ENCODE assay signal across 23 cellular contexts in genomic region chr9:123263227-123263626, GRCh38.
"Had no signal": no experiment of that assay in that cellular context is flagged by ENCODE, and none has a peak within 500 bp of the region (broad histone marks: within the 10 kb centered on the region; RNA-seq: fewer than 3 reads in every experiment).

No MANE protein-coding gene starts in this region.

- H3K27me3 ChIP-seq: esophagus squamous epithelium, gastrocnemius medialis, ovary, tibial artery had no signal

- H3K9me3 ChIP-seq: esophagus squamous epithelium, gastrocnemius medialis, left ventricle myocardium inferior, neutrophil, ovary, tibial artery had no signal

- DNase-seq: activated CD4-positive, alpha-beta T cell treated with anti-CD3 and anti-CD28 coated beads for 36 hours; activated CD4-positive, alpha-beta T cell treated with anti-CD3 and anti-CD28 coated beads, Interleukin-2, amount 50 U/mL, for 4 hours; activated naive CD4-positive, alpha-beta T cell treated with anti-CD3 and anti-CD28 coated beads for 36 hours; activated T-cell treated with anti-CD3 and anti-CD28 coated beads, Interleukin-2, amount 50 U/mL, for 48 hours; amygdala; endodermal cell; esophagus squamous epithelium; gastrocnemius medialis; hippocampal formation; left ventricle myocardium inferior; natural killer cell; ovary; right cardiac atrium; stimulated activated CD4-positive, alpha-beta T cell treated with anti-CD3 and anti-CD28 coated beads, Interleukin-12 subunit alpha, Interleukin-12 subunit beta, amount 100 ng/mL, for 4 hours; stimulated activated CD4-positive, alpha-beta T cell treated with anti-CD3 and anti-CD28 coated beads, Interleukin-4, amount 100 ng/mL, for 4 hours; substantia nigra; tibial artery had no signal

- H3K27ac ChIP-seq: coronary artery, esophagus squamous epithelium, gastrocnemius medialis, left ventricle myocardium inferior, neutrophil, ovary, tibial artery had no signal

- H3K27ac Mint-ChIP-seq: activated CD4-positive, alpha-beta T cell treated with anti-CD3 and anti-CD28 coated beads for 36 hours; activated naive CD4-positive, alpha-beta T cell treated with anti-CD3 and anti-CD28 coated beads for 36 hours; endodermal cell; mesothelial cell of epicardium; natural killer cell; stimulated activated naive CD8-positive, alpha-beta T cell treated with anti-CD3 and anti-CD28 coated beads, Interleukin-15, Interleukin-2, amounts not matched to agents 100 ng/mL and 50 ng/mL, for 24 hours had no signal

- H3K9me3 Mint-ChIP-seq: activated naive CD4-positive, alpha-beta T cell treated with anti-CD3 and anti-CD28 coated beads for 36 hours; endodermal cell; mesothelial cell of epicardium; natural killer cell; stimulated activated naive CD8-positive, alpha-beta T cell treated with anti-CD3 and anti-CD28 coated beads, Interleukin-15, Interleukin-2, amounts not matched to agents 100 ng/mL and 50 ng/mL, for 24 hours had no signal

- H3K4me1 ChIP-seq: gastrocnemius medialis had no signal

- FAIRE-seq: bronchial epithelial cell, TTC549 had no signal

- H3K36me3 ChIP-seq: esophagus squamous epithelium, gastrocnemius medialis, left ventricle myocardium inferior, neutrophil, ovary, tibial artery had no signal

- H3K4me3 Mint-ChIP-seq: activated CD4-positive, alpha-beta T cell treated with anti-CD3 and anti-CD28 coated beads for 36 hours; activated naive CD4-positive, alpha-beta T cell treated with anti-CD3 and anti-CD28 coated beads for 36 hours; endodermal cell; mesothelial cell of epicardium; natural killer cell; stimulated activated naive CD8-positive, alpha-beta T cell treated with anti-CD3 and anti-CD28 coated beads, Interleukin-15, Interleukin-2, amounts not matched to agents 100 ng/mL and 50 ng/mL, for 24 hours had no signal

- H3K27me3 Mint-ChIP-seq: activated CD4-positive, alpha-beta T cell treated with anti-CD3 and anti-CD28 coated beads for 36 hours; stimulated activated naive CD8-positive, alpha-beta T cell treated with anti-CD3 and anti-CD28 coated beads, Interleukin-15, Interleukin-2, amounts not matched to agents 100 ng/mL and 50 ng/mL, for 24 hours had no signal

- H3K36me3 Mint-ChIP-seq: mesothelial cell of epicardium, natural killer cell had no signal

- H3K4me3 ChIP-seq: coronary artery, esophagus squamous epithelium, gastrocnemius medialis, left ventricle myocardium inferior, ovary, tibial artery had no signal

- ATAC-seq: activated CD4-positive, alpha-beta T cell treated with anti-CD3 and anti-CD28 coated beads for 36 hours; gastrocnemius medialis; natural killer cell; right cardiac atrium had no signal
